In the genomic region with DNA sequence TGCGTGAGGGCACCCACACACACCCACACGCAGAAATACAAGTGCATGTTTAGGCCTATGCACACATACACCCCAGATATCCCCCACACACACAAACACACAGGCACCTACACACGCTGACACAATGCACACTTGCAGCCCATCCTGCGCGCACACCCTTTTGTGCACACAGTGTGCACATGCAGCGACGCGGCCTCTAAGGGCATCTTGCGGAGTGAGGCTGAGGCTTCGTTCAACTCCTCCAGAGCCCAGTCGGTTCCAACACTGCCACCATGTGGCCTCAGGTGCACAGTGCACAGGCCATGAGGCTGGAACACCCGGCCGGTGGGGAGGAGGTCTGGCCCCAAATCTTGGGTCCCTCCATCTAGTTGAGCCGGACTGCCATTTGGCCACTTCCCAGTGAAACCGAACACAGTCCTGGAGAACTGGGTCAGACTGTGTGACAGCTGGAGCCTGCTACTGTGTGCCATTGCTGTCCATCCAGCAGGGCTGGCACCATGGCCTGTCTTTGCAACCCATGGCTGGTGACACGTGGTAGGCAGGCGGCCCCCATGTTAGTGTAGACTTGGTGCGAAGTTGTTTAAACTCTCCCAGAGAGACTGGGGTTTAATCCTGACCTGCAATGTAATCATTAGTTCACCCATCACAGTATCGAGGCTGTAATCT, we compare ENCODE assay signal across 8 cellular contexts.
DNase-seq lines count a peak whose midpoint lies in the region; ATAC-seq and TF ChIP-seq lines count a peak whose summit lies in the region.

No MANE protein-coding gene starts in this region.

- no peaks in the 10 kb centered on the region for H3K4me1 Mint-ChIP-seq in activated naive CD4-positive, alpha-beta T cell treated with anti-CD3 and anti-CD28 coated beads for 36 hours (ENCODE audit: low read depth)

- no peaks in the 10 kb centered on the region for H3K36me3 ChIP-seq in upper lobe of right lung

- H3K9me3 ChIP-seq in upper lobe of right lung, result no peaks in the 10 kb centered on the region

- no peaks in the 10 kb centered on the region for H3K4me1 ChIP-seq in upper lobe of right lung

- H3K4me3 Mint-ChIP-seq in activated naive CD4-positive, alpha-beta T cell treated with anti-CD3 and anti-CD28 coated beads for 36 hours, result no peak overlapping the region

- CTCF ChIA-PET in activated naive CD4-positive, alpha-beta T cell treated with anti-CD3 and anti-CD28 coated beads for 36 hours (lab: Charles Lee), result interaction anchor here (1.5 to 1.7 kb wide), 2 partner anchors 8 to 821 kb away, joined by 5 to 9 read pairs; no protein-coding TSS in a partner anchor

- no peak overlapping the region for H3K27ac Mint-ChIP-seq in activated naive CD4-positive, alpha-beta T cell treated with anti-CD3 and anti-CD28 coated beads for 36 hours

- intact Hi-C loops in activated naive CD4-positive, alpha-beta T cell treated with anti-CD3 and anti-CD28 coated beads for 36 hours (cut with micrococcal nuclease), result loop anchor here (2.0 to 5.0 kb wide), 4 partner anchors 263 to 820 kb away; no protein-coding TSS in a partner anchor
- intact Hi-C loops in head of caudate nucleus (cut with DNase I) (loop anchor here (5.0 kb wide), 1 partner anchor 73 kb away; no protein-coding TSS in a partner anchor), posterior cingulate gyrus (cut with DNase I) (loop anchor here (5.0 to 10.0 kb wide), 3 partner anchors 168 to 822 kb away; no protein-coding TSS in a partner anchor), upper lobe of right lung (cut with DNase I) (no loop called here)

- H3K27ac ChIP-seq in upper lobe of right lung, result no peak overlapping the region

- peaks cover 30% of the 10 kb centered on the region for H3K27me3 Mint-ChIP-seq in activated naive CD4-positive, alpha-beta T cell treated with anti-CD3 and anti-CD28 coated beads for 36 hours (ENCODE audit: low read depth)

- H3K27me3 ChIP-seq in upper lobe of right lung, result peaks cover 19% of the 10 kb centered on the region

- no peaks in the 10 kb centered on the region for H3K9me3 Mint-ChIP-seq in activated naive CD4-positive, alpha-beta T cell treated with anti-CD3 and anti-CD28 coated beads for 36 hours

- DNase-seq in AG08395 (ENCODE audit: low spot score) (peak; percentile 84), LHCN-M2 (ENCODE audit: low read depth) (peak; percentile 48), SHP77 treated with DMSO at 0.1 percent for 48 hours (lab: John Stamatoyannopoulos, UW) (peak; percentile 29), head of caudate nucleus (peak; percentile 69 to 94 (median 86)), posterior cingulate gyrus (peak; percentile 65 to 97 (median 82)), upper lobe of right lung (peak; percentile 87)
- peak; percentile 81 for DNase-seq in activated naive CD4-positive, alpha-beta T cell treated with anti-CD3 and anti-CD28 coated beads for 36 hours

- no peaks in the 10 kb centered on the region for H3K36me3 Mint-ChIP-seq in activated naive CD4-positive, alpha-beta T cell treated with anti-CD3 and anti-CD28 coated beads for 36 hours (ENCODE audit: low read depth)

- no peak overlapping the region for H3K4me3 ChIP-seq in upper lobe of right lung

- peak; percentile 93 for TF ChIP-seq CTCF in upper lobe of right lung (IDR thresholded peaks at IDR 0.05)

- ATAC-seq in GM18511 (IDR thresholded peaks at IDR 0.05; ENCODE audit: unreplicated experiment) (peak; percentile 65), upper lobe of right lung (peak; percentile 95)

Comparison
In these comparisons a context has a peak if more than half of its experiments do, and no peak if none do; other contexts are left out.
1. DNase-seq: peak in every context shown above with its lines; median percentile 87 in upper lobe of right lung; 86 in head of caudate nucleus; 84 in AG08395; 82 in posterior cingulate gyrus; 81 in activated naive CD4-positive, alpha-beta T cell treated with anti-CD3 and anti-CD28 coated beads for 36 hours; 48 in LHCN-M2; 29 in SHP77 treated with DMSO at 0.1 percent for 48 hours.